ENCODE assay signal across 16 cellular contexts in genomic region chr22:41661088-41661487, GRCh38. TPM values are rescaled to one million over a fixed set of nuclear protein-coding genes. Genes with fewer than 3 reads are reported as not detected.
"Had no signal": no experiment of that assay in that cellular context is flagged by ENCODE, and none has a peak within 500 bp of the region (broad histone marks: within the 10 kb centered on the region; RNA-seq: fewer than 3 reads in every experiment).

No MANE protein-coding gene starts in this region.

- H3K9me3 Mint-ChIP-seq: activated CD4-positive, alpha-beta memory T cell treated with anti-CD3 and anti-CD28 coated beads for 36 hours; activated naive CD4-positive, alpha-beta T cell treated with anti-CD3 and anti-CD28 coated beads, Interleukin-2, amount 50 U/mL, for 24 hours; nephron had no signal

- H3K4me1 Mint-ChIP-seq: activated naive CD4-positive, alpha-beta T cell treated with anti-CD3 and anti-CD28 coated beads, Interleukin-2, amount 50 U/mL, for 24 hours; nephron had no signal

- ATAC-seq: stimulated activated naive CD8-positive, alpha-beta T cell treated with anti-CD3 and anti-CD28 coated beads, Interleukin-15, Interleukin-2, amounts not matched to agents 100 U/mL and 50 U/mL, for 24 hours had no signal

- H3K4me3 ChIP-seq: lung, prostate gland, sigmoid colon, SJSA1, upper lobe of left lung had no signal

- H3K27ac Mint-ChIP-seq: nephron had no signal

- DNase-seq: activated CD4-positive, alpha-beta memory T cell treated with anti-CD3 and anti-CD28 coated beads for 36 hours; activated CD4-positive, CD25-positive, alpha-beta regulatory T cell treated with anti-CD3 and anti-CD28 coated beads, Interleukin-2, amount 50 U/mL, for 72 hours; central memory CD4-positive, alpha-beta T cell; effector memory CD4-positive, alpha-beta T cell; hippocampal formation; sigmoid colon; stimulated activated CD4-positive, alpha-beta T cell treated with anti-CD3 and anti-CD28 coated beads, Interleukin-2, amount 100 ng/mL, for 24 hours; stimulated activated naive CD8-positive, alpha-beta T cell treated with anti-CD3 and anti-CD28 coated beads, Interleukin-15, Interleukin-2, amounts not matched to agents 100 U/mL and 50 U/mL, for 24 hours; T-helper 9 cell; upper lobe of left lung had no signal

- H3K9me3 ChIP-seq: prostate gland, sigmoid colon, SJSA1, upper lobe of left lung had no signal

- H3K27ac ChIP-seq: prostate gland, sigmoid colon, SJSA1, upper lobe of left lung had no signal

- H3K27me3 ChIP-seq: sigmoid colon, SJSA1, upper lobe of left lung had no signal

- H3K4me3 Mint-ChIP-seq: activated CD4-positive, alpha-beta memory T cell treated with anti-CD3 and anti-CD28 coated beads for 36 hours; activated naive CD4-positive, alpha-beta T cell treated with anti-CD3 and anti-CD28 coated beads, Interleukin-2, amount 50 U/mL, for 24 hours; nephron had no signal

- H3K27me3 Mint-ChIP-seq: activated CD4-positive, alpha-beta memory T cell treated with anti-CD3 and anti-CD28 coated beads for 36 hours; activated naive CD4-positive, alpha-beta T cell treated with anti-CD3 and anti-CD28 coated beads, Interleukin-2, amount 50 U/mL, for 24 hours had no signal

- H3K4me1 ChIP-seq: prostate gland, sigmoid colon, SJSA1 had no signal

RNA-seq across cellular contexts. Expression of gene MEI1, which starts 38.2 kb away (rescaled TPM):
- total RNA-seq: temporal lobe had no signal
